ENCODE assay signal across 15 cellular contexts in genomic region chr18:49838381-49838780, GRCh38.
"Had no signal": no experiment of that assay in that cellular context is flagged by ENCODE, and none has a peak within 500 bp of the region (broad histone marks: within the 10 kb centered on the region; RNA-seq: fewer than 3 reads in every experiment).

No MANE protein-coding gene starts in this region.

- H3K36me3 ChIP-seq: neutrophil had no signal

- H3K9me3 ChIP-seq: colonic mucosa, mucosa of descending colon, neutrophil, tibial artery, upper lobe of left lung, vagina had no signal

- H3K4me1 ChIP-seq: colonic mucosa, tibial artery, upper lobe of left lung, vagina had no signal

- H3K27me3 ChIP-seq: colonic mucosa, tibial artery, upper lobe of left lung, vagina had no signal

- DNase-seq: colonic mucosa; dermis blood vessel endothelial cell; kidney; left cardiac atrium; left ventricle myocardium superior; naive thymus-derived CD8-positive, alpha-beta T cell; posterior cingulate gyrus; small intestine; stimulated activated CD4-positive, alpha-beta T cell treated with anti-CD3 and anti-CD28 coated beads, Interleukin-2, amount 100 ng/mL, for 48 hours; stimulated activated naive CD8-positive, alpha-beta T cell treated with anti-CD3 and anti-CD28 coated beads, Interleukin-15, Interleukin-2, amounts not matched to agents 100 U/mL and 50 U/mL, for 24 hours; tibial artery; upper lobe of left lung had no signal

- FAIRE-seq: kidney, small intestine had no signal

- H3K4me3 Mint-ChIP-seq: naive thymus-derived CD8-positive, alpha-beta T cell had no signal

- H3K4me3 ChIP-seq: colonic mucosa, mucosa of descending colon, tibial artery, upper lobe of left lung, vagina had no signal

- H3K27ac ChIP-seq: colonic mucosa, neutrophil, tibial artery, upper lobe of left lung, vagina had no signal

- H3K36me3 Mint-ChIP-seq: naive thymus-derived CD8-positive, alpha-beta T cell had no signal

- ATAC-seq: left ventricle myocardium superior; naive thymus-derived CD8-positive, alpha-beta T cell; stimulated activated naive CD8-positive, alpha-beta T cell treated with anti-CD3 and anti-CD28 coated beads, Interleukin-15, Interleukin-2, amounts not matched to agents 100 U/mL and 50 U/mL, for 24 hours had no signal
